Comparison of ENCODE assay signal across 10 cellular contexts in genomic region chr15:85500060-85500708, GRCh38.
A peak's percentile ranks its signal among the peaks of the same experiment; 100 is the strongest.
DNase-seq lines count a peak whose midpoint lies in the region; ATAC-seq and TF ChIP-seq lines count a peak whose summit lies in the region.
"Had no signal": no experiment of that assay in that cellular context is flagged by ENCODE, and none has a peak within 500 bp of the region (broad histone marks: within the 10 kb centered on the region; RNA-seq: fewer than 3 reads in every experiment).

No MANE protein-coding gene starts in this region.

- no peaks in the 10 kb centered on the region for H3K27me3 Mint-ChIP-seq in T-helper 17 cell

- TF ChIP-seq CTCF in left lung (IDR thresholded peaks at IDR 0.05) (no peak), thyroid gland (IDR thresholded peaks at IDR 0.05) (no peak), stomach (IDR thresholded peaks at IDR 0.05) (no peak)

- peaks cover 81% of the 10 kb centered on the region for H3K4me1 Mint-ChIP-seq in T-helper 17 cell

- H3K4ac ChIP-seq in neuronal stem cell (ENCODE audit: low read length) = no peak overlapping the region

- H3K9me3 ChIP-seq in T-helper 17 cell (ENCODE audit: control insufficient read depth, low read length, poor library complexity, severe bottlenecking) (no peaks in the 10 kb centered on the region), left lung (no peaks in the 10 kb centered on the region), thyroid gland (no peaks in the 10 kb centered on the region), stomach (no peaks in the 10 kb centered on the region), neuronal stem cell (replicated peaks in 1 of 2; ENCODE audit: control insufficient read depth in 2 of 2, insufficient read depth in 1 of 2, low read depth in 1 of 2, low read length in 2 of 2) (no peaks in the 10 kb centered on the region)

- no peak overlapping the region for H3K4me2 ChIP-seq in neuronal stem cell (ENCODE audit: insufficient read depth, low read length, poor library complexity, severe bottlenecking)

- no peak overlapping the region for H3K4me3 ChIP-seq in left lung
- H3K4me3 ChIP-seq in thyroid gland (replicated peaks in 1 of 3) = no peak overlapping the region
- H3K4me3 ChIP-seq in stomach = no peak overlapping the region
- H3K4me3 ChIP-seq in neuronal stem cell (ENCODE audit: low read length in 2 of 2) = no peak overlapping the region

- H3K27ac ChIP-seq in left lung = peak overlapping the region; percentile 22 to 43
- H3K27ac ChIP-seq in thyroid gland = peak overlapping the region; percentile 37 to 68 (median 51)
- no peak overlapping the region for H3K27ac ChIP-seq in stomach
- H3K27ac ChIP-seq in neuronal stem cell (replicated peaks; ENCODE audit: low read length) = no peak overlapping the region

- TF ChIP-seq EP300 in stomach (IDR thresholded peaks at IDR 0.05) = no peak

- TF ChIP-seq POLR2A in thyroid gland (IDR thresholded peaks at IDR 0.05) (no peak), stomach (IDR thresholded peaks at IDR 0.05) (no peak)

- no peak overlapping the region for H2BK120ac ChIP-seq in neuronal stem cell (ENCODE audit: low read depth, low read length)

- H4K91ac ChIP-seq in neuronal stem cell (ENCODE audit: low read depth, low read length, poor library complexity) = no peak overlapping the region

- no peak overlapping the region for H2BK5ac ChIP-seq in neuronal stem cell (ENCODE audit: low read length)

- no peaks in the 10 kb centered on the region for H3K79me1 ChIP-seq in neuronal stem cell (ENCODE audit: low read depth, low read length)

- peak; percentile 8 for ATAC-seq in Right ventricle myocardium superior (ENCODE audit: poor library complexity)
- ATAC-seq in T-helper 17 cell = peak; percentile 66
- ATAC-seq in left lung = peak; percentile 64
- ATAC-seq in HG03378 (IDR thresholded peaks at IDR 0.05; ENCODE audit: unreplicated experiment) = no peak

- H3K27me3 ChIP-seq in left lung (no peaks in the 10 kb centered on the region), thyroid gland (no peaks in the 10 kb centered on the region), stomach (no peaks in the 10 kb centered on the region), neuronal stem cell (ENCODE audit: control insufficient read depth in 3 of 3, insufficient read depth in 3 of 3, low read depth in 1 of 3, low read length in 3 of 3) (no peaks in the 10 kb centered on the region)

- no peak overlapping the region for H3K9ac ChIP-seq in neuronal stem cell (ENCODE audit: low read depth, low read length, poor library complexity)

- H3K36me3 Mint-ChIP-seq in T-helper 17 cell (ENCODE audit: low read depth) = peaks cover 2% of the 10 kb centered on the region

- no peak overlapping the region for H2BK12ac ChIP-seq in neuronal stem cell (ENCODE audit: low read length)

- H2AK5ac ChIP-seq in neuronal stem cell (ENCODE audit: low read depth, low read length) = no peak overlapping the region

- H4K8ac ChIP-seq in neuronal stem cell (ENCODE audit: low read depth, low read length) = no peak overlapping the region

- no peaks in the 10 kb centered on the region for H3K36me3 ChIP-seq in left lung
- H3K36me3 ChIP-seq in thyroid gland = no peaks in the 10 kb centered on the region
- H3K36me3 ChIP-seq in stomach = no peaks in the 10 kb centered on the region
- no peaks in the 10 kb centered on the region for H3K36me3 ChIP-seq in neuronal stem cell (replicated peaks in 1 of 2; ENCODE audit: control insufficient read depth in 2 of 2, insufficient read depth in 2 of 2, low read length in 2 of 2)

- no peak overlapping the region for H2BK15ac ChIP-seq in neuronal stem cell (ENCODE audit: low read length)

- H3K14ac ChIP-seq in neuronal stem cell (ENCODE audit: low read length) = no peak overlapping the region

- H3K27ac Mint-ChIP-seq in T-helper 17 cell = peak overlapping the region; percentile 93
- H3K27ac Mint-ChIP-seq: T-helper 2 cell treated with Interferon-gamma antibody and Interleukin-4, amounts not matched to agents 5 μg/mL and 100 μg/mL, for 36 hours had no signal

- H2AFZ ChIP-seq in neuronal stem cell (ENCODE audit: low read length) = no peak overlapping the region

- H3K23ac ChIP-seq in neuronal stem cell (ENCODE audit: low read depth, low read length, poor library complexity) = no peak overlapping the region

- intact Hi-C loops in Right ventricle myocardium superior (cut with DNase I) (no loop called here), cardiac septum (cut with DNase I) (loop anchor here (5.0 kb wide), 1 partner anchor 82 kb away; no protein-coding TSS in a partner anchor), left lung (cut with DNase I) (loop anchor here in 1 of 2 donors (10.0 kb wide), 1 partner anchor 205 kb away; no protein-coding TSS in a partner anchor), thyroid gland (cut with DNase I) (no loop called here), stomach (cut with DNase I; ENCODE audit: low total_unique reads) (no loop called here)

- no peak overlapping the region for H3K18ac ChIP-seq in neuronal stem cell (ENCODE audit: low read length)

- H3K4me1 ChIP-seq in left lung = peaks cover 13 to 42% of the 10 kb centered on the region in 2 donors
- peaks cover 46 to 66% of the 10 kb centered on the region in 2 donors for H3K4me1 ChIP-seq in thyroid gland
- H3K4me1 ChIP-seq in stomach = peaks cover 12 to 70% (median 34%) of the 10 kb centered on the region in 4 donors
- H3K4me1 ChIP-seq in neuronal stem cell (ENCODE audit: control insufficient read depth in 2 of 2, insufficient read depth in 1 of 2, low read depth in 1 of 2, low read length in 2 of 2) = peaks cover 13 to 20% of the 10 kb centered on the region in 2 donors

- 64 to 67% methylated on average over 6 of the region's 6 CpGs for WGBS in thyroid gland, 2 donors
- 54 to 76% (median 58%) methylated on average over 6 of the region's 6 CpGs for WGBS in stomach, 5 donors
- WGBS in neuronal stem cell (ENCODE audit: extremely low coverage in 2 of 2, insufficient read length in 2 of 2, insufficient replicate concordance in 1 of 2), 2 donors = no CpG with 5 or more reads among the region's 6 CpGs

- H3K4me3 Mint-ChIP-seq in T-helper 17 cell = no peak overlapping the region
- H3K4me3 Mint-ChIP-seq: T-helper 2 cell treated with Interferon-gamma antibody and Interleukin-4, amounts not matched to agents 5 μg/mL and 100 μg/mL, for 36 hours had no signal

- no peak for DNase-seq in Right ventricle myocardium superior
- DNase-seq in cardiac septum (ENCODE audit: low spot score) = no peak
- no peak for DNase-seq in T-helper 17 cell
- DNase-seq in left lung = no peak
- no peak for DNase-seq in thyroid gland
- DNase-seq in stomach = no peak
- no peak for DNase-seq in neuronal stem cell (ENCODE audit: low spot score)
- DNase-seq: NK-92 treated with Interleukin-12 subunit alpha and Interleukin-12 subunit beta, amount 100 ng/mL, for 24 hours had no signal

Comparison
In these comparisons a context has a peak if more than half of its experiments do, and no peak if none do; other contexts are left out.
1. H3K27ac ChIP-seq: peak in left lung (2 of 2) and thyroid gland (3 of 3); none in stomach (0 of 5) and neuronal stem cell (single experiment).